In genomic region chr5:172078726-172079345, GRCh38 we compare ENCODE assay signal across 1 cellular context.
TF ChIP-seq lines count a peak whose summit lies in the region.

No MANE protein-coding gene starts in this region.

TF ChIP-seq in K562, 482 proteins besides CTCF, POLR2A, EP300 and RAD21 (continued from another document):
- TF ChIP-seq NCOA4 (IDR thresholded peaks at IDR 0.05; ENCODE audit: partially characterized antibody) = no peak
TF ChIP-seq in K562: peak in this region for 1.
